ENCODE assay signal across 17 cellular contexts in genomic region chr11:70569173-70569890, GRCh38.
"Had no signal": no experiment of that assay in that cellular context is flagged by ENCODE, and none has a peak within 500 bp of the region (broad histone marks: within the 10 kb centered on the region; RNA-seq: fewer than 3 reads in every experiment).

No MANE protein-coding gene starts in this region.

- H3K27ac Mint-ChIP-seq: activated B cell treated with CpG ODN at 0.5 μM for 24 hours; activated naive CD4-positive, alpha-beta T cell treated with anti-CD3 and anti-CD28 coated beads, Interleukin-2, amount 10 ng/mL, durations not matched to agents 7 days and 5 days; activated T-helper 17 cell treated with anti-CD3 and anti-CD28 coated beads, Interleukin-2, amount 50 U/mL, for 72 hours; natural killer cell; T-helper 1 cell treated with Interleukin-12 subunit alpha and Interleukin-12 subunit beta and Interleukin-4 antibody, amounts not matched to agents 30 μg/mL and 1 μg/mL, for 36 hours had no signal

- H3K9me3 Mint-ChIP-seq: activated naive CD4-positive, alpha-beta T cell treated with anti-CD3 and anti-CD28 coated beads, Interleukin-2, amount 10 ng/mL, durations not matched to agents 7 days and 5 days; activated T-helper 17 cell treated with anti-CD3 and anti-CD28 coated beads, Interleukin-2, amount 50 U/mL, for 72 hours; central memory CD8-positive, alpha-beta T cell; natural killer cell; T-helper 1 cell treated with Interleukin-12 subunit alpha and Interleukin-12 subunit beta and Interleukin-4 antibody, amounts not matched to agents 30 μg/mL and 1 μg/mL, for 36 hours had no signal

- ATAC-seq: activated T-helper 17 cell treated with anti-CD3 and anti-CD28 coated beads, Interleukin-2, amount 50 U/mL, for 72 hours; natural killer cell had no signal

- H3K4me1 ChIP-seq: body of pancreas, prostate gland had no signal

- DNase-seq: activated B cell treated with CpG ODN at 0.5 μM for 24 hours; activated CD4-positive, alpha-beta T cell treated with anti-CD3 and anti-CD28 coated beads, Interleukin-2, amount 50 U/mL, for 1 hour; activated naive CD4-positive, alpha-beta T cell treated with anti-CD3 and anti-CD28 coated beads, Interleukin-2, amount 10 ng/mL, durations not matched to agents 7 days and 5 days; activated T-cell treated with anti-CD3 and anti-CD28 coated beads for 4 hours; body of pancreas; erythroblast; natural killer cell; stimulated activated CD4-positive, alpha-beta T cell treated with anti-CD3 and anti-CD28 coated beads, Interleukin-15, amount 100 ng/mL, for 24 hours; stimulated activated CD4-positive, alpha-beta T cell treated with anti-CD3 and anti-CD28 coated beads, Interleukin-4, amount 100 ng/mL, for 4 hours; stomach had no signal

- H3K27me3 ChIP-seq: adrenal gland, body of pancreas, stomach, vagina had no signal

- H3K36me3 ChIP-seq: adrenal gland, prostate gland, stomach, vagina had no signal

- H3K4me3 Mint-ChIP-seq: activated B cell treated with CpG ODN at 0.5 μM for 24 hours; activated naive CD4-positive, alpha-beta T cell treated with anti-CD3 and anti-CD28 coated beads, Interleukin-2, amount 10 ng/mL, durations not matched to agents 7 days and 5 days; activated T-helper 17 cell treated with anti-CD3 and anti-CD28 coated beads, Interleukin-2, amount 50 U/mL, for 72 hours; central memory CD8-positive, alpha-beta T cell; natural killer cell; T-helper 1 cell treated with Interleukin-12 subunit alpha and Interleukin-12 subunit beta and Interleukin-4 antibody, amounts not matched to agents 30 μg/mL and 1 μg/mL, for 36 hours had no signal

- H3K4me3 ChIP-seq: adrenal gland, body of pancreas, lung had no signal

- H3K9me3 ChIP-seq: adrenal gland, body of pancreas, prostate gland, stomach, vagina had no signal

- H3K4me1 Mint-ChIP-seq: activated B cell treated with CpG ODN at 0.5 μM for 24 hours; activated naive CD4-positive, alpha-beta T cell treated with anti-CD3 and anti-CD28 coated beads, Interleukin-2, amount 10 ng/mL, durations not matched to agents 7 days and 5 days; activated T-helper 17 cell treated with anti-CD3 and anti-CD28 coated beads, Interleukin-2, amount 50 U/mL, for 72 hours; central memory CD8-positive, alpha-beta T cell; natural killer cell had no signal

- H3K36me3 Mint-ChIP-seq: activated naive CD4-positive, alpha-beta T cell treated with anti-CD3 and anti-CD28 coated beads, Interleukin-2, amount 10 ng/mL, durations not matched to agents 7 days and 5 days; natural killer cell had no signal
